1 cellular context compared by ENCODE assay signal in genomic region chr5:75510836-75511434, GRCh38.
TF ChIP-seq lines count a peak whose summit lies in the region.

No MANE protein-coding gene starts in this region.

TF ChIP-seq in HepG2, 621 proteins besides CTCF, POLR2A, EP300 and RAD21 (continues in another document):
- TF ChIP-seq ZNF770 (CRISPR knock-in tag; IDR thresholded peaks at IDR 0.05) = no peak; the same call in 1 of the 2 replicates
- TF ChIP-seq ZNF232 (CRISPR knock-in tag; IDR thresholded peaks at IDR 0.05; ENCODE audit: borderline replicate concordance) = peak; percentile 14; the same call in 1 of the 2 replicates
- no peak for TF ChIP-seq ZNF276 (CRISPR knock-in tag; IDR thresholded peaks at IDR 0.05; ENCODE audit: low read depth)
- TF ChIP-seq MTA1 (CRISPR knock-in tag; IDR thresholded peaks at IDR 0.05; ENCODE audit: borderline replicate concordance) = peak; percentile 64; the same call in 1 of the 2 replicates
- peak; percentile 55; the same call in 1 of the 2 replicates for TF ChIP-seq ZBTB7A (CRISPR knock-in tag; IDR thresholded peaks at IDR 0.05)
- peak; percentile 33 for TF ChIP-seq HOXA3 (CRISPR knock-in tag; IDR thresholded peaks at IDR 0.05)
- TF ChIP-seq KAT7 (CRISPR knock-in tag; IDR thresholded peaks at IDR 0.05; ENCODE audit: borderline replicate concordance) = 0 out of 2 replicates have a peak, but pooled peaks have one; percentile 6
- 0 out of 2 replicates have a peak, but pooled peaks have one; percentile 51 for TF ChIP-seq BHLHE40 (IDR thresholded peaks at IDR 0.05; ENCODE audit: low read length)
- no peak for TF ChIP-seq PRDM10 (CRISPR knock-in tag; IDR thresholded peaks at IDR 0.05; ENCODE audit: low read depth)
- TF ChIP-seq ZNF704 (CRISPR knock-in tag; IDR thresholded peaks at IDR 0.05; ENCODE audit: borderline replicate concordance) = peak; percentile 30; the same call in 1 of the 2 replicates
- TF ChIP-seq HNRNPLL (IDR thresholded peaks at IDR 0.05; ENCODE audit: low read depth, low read length, poor library complexity, severe bottlenecking) = peak; percentile 27
- TF ChIP-seq ZNF614 (CRISPR knock-in tag; IDR thresholded peaks at IDR 0.05; ENCODE audit: borderline replicate concordance) = 0 out of 2 replicates have a peak, but pooled peaks have one; percentile 10
- no peak for TF ChIP-seq MXD4 (CRISPR knock-in tag; IDR thresholded peaks at IDR 0.05)
- TF ChIP-seq SIN3A (IDR thresholded peaks at IDR 0.05; ENCODE audit: borderline replicate concordance, low read depth, low read length) = no peak
- no peak for TF ChIP-seq NFE2L2 (IDR thresholded peaks at IDR 0.05; ENCODE audit: low read length)
- peak; percentile 3; the same call in 1 of the 2 replicates for TF ChIP-seq HDAC1 (CRISPR knock-in tag; IDR thresholded peaks at IDR 0.05)
- TF ChIP-seq GMEB1 (CRISPR knock-in tag; IDR thresholded peaks at IDR 0.05; ENCODE audit: borderline replicate concordance) = no peak
- TF ChIP-seq FOXC1 (CRISPR knock-in tag; IDR thresholded peaks at IDR 0.05; ENCODE audit: borderline replicate concordance) = peak; percentile 56; the same call in 1 of the 2 replicates
- TF ChIP-seq SALL2 (CRISPR knock-in tag; IDR thresholded peaks at IDR 0.05) = 0 out of 2 replicates have a peak, but pooled peaks have one; percentile 28
- TF ChIP-seq ZNF136 (CRISPR knock-in tag; IDR thresholded peaks at IDR 0.05; ENCODE audit: low read depth) = 0 out of 2 replicates have a peak, but pooled peaks have one; percentile 77
- no peak; the same call in 1 of the 2 replicates for TF ChIP-seq BCL6 (CRISPR knock-in tag; IDR thresholded peaks at IDR 0.05)
- TF ChIP-seq STAG1 (CRISPR knock-in tag; IDR thresholded peaks at IDR 0.05) = peak; percentile 6; the same call in 1 of the 2 replicates
- TF ChIP-seq MXD1 (CRISPR knock-in tag; IDR thresholded peaks at IDR 0.05) = peak; percentile 57; the same call in 1 of the 2 replicates
- TF ChIP-seq NFE2 (CRISPR knock-in tag; IDR thresholded peaks at IDR 0.05) = no peak
- TF ChIP-seq BCL3 (CRISPR knock-in tag; IDR thresholded peaks at IDR 0.05) = no peak; the same call in 1 of the 2 replicates
- TF ChIP-seq FOXJ3 (CRISPR knock-in tag; IDR thresholded peaks at IDR 0.05; ENCODE audit: borderline replicate concordance) = peak; percentile 32; the same call in 1 of the 2 replicates
- peak; percentile 64; the same call in 1 of the 2 replicates for TF ChIP-seq ZNF891 (CRISPR knock-in tag; IDR thresholded peaks at IDR 0.05)
- TF ChIP-seq ZNF343 (CRISPR knock-in tag; IDR thresholded peaks at IDR 0.05) = 0 out of 2 replicates have a peak, but pooled peaks have one; percentile 59
- peak; percentile 76; the same call in 1 of the 2 replicates for TF ChIP-seq CCDC6 (CRISPR knock-in tag; IDR thresholded peaks at IDR 0.05)
- TF ChIP-seq NONO (IDR thresholded peaks at IDR 0.05) = no peak
- TF ChIP-seq NONO (CRISPR knock-in tag; conservative IDR thresholded peaks at IDR 0.05) = no peak
- TF ChIP-seq TEAD2 (CRISPR knock-in tag; IDR thresholded peaks at IDR 0.05) = no peak
- TF ChIP-seq BORCS8-MEF2B (CRISPR knock-in tag; IDR thresholded peaks at IDR 0.05) = peak; percentile 73; the same call in 1 of the 2 replicates
- no peak; the same call in 1 of the 2 replicates for TF ChIP-seq NR2C2 (CRISPR knock-in tag; IDR thresholded peaks at IDR 0.05; ENCODE audit: borderline replicate concordance)
- peak; percentile 64; the same call in 1 of the 2 replicates for TF ChIP-seq TFDP1 (CRISPR knock-in tag; IDR thresholded peaks at IDR 0.05; ENCODE audit: borderline replicate concordance)
- TF ChIP-seq CREBL2 (CRISPR knock-in tag; IDR thresholded peaks at IDR 0.05; ENCODE audit: borderline replicate concordance) = peak; percentile 92; the same call in 1 of the 2 replicates
- TF ChIP-seq ZNF883 (CRISPR knock-in tag; IDR thresholded peaks at IDR 0.05; ENCODE audit: not compliant biosample characterization) = peak; percentile 85
- TF ChIP-seq ZNF687 (CRISPR knock-in tag; IDR thresholded peaks at IDR 0.05) = peak; percentile 75
- TF ChIP-seq ZNF382 (CRISPR knock-in tag; IDR thresholded peaks at IDR 0.05; ENCODE audit: borderline replicate concordance) = no peak
- TF ChIP-seq DMAP1 (CRISPR knock-in tag; IDR thresholded peaks at IDR 0.05) = 0 out of 2 replicates have a peak, but pooled peaks have one; percentile 8
- 0 out of 2 replicates have a peak, but pooled peaks have one; percentile 40 for TF ChIP-seq ZNF225 (CRISPR knock-in tag; IDR thresholded peaks at IDR 0.05)
- TF ChIP-seq ZNF792 (CRISPR knock-in tag; IDR thresholded peaks at IDR 0.05) = no peak
- peak; percentile 43 for TF ChIP-seq AGO2 (optimal IDR thresholded peaks at IDR 0.05; ENCODE audit: low read depth, low read length)
- 0 out of 2 replicates have a peak, but pooled peaks have one; percentile 79 for TF ChIP-seq ZNF572 (CRISPR knock-in tag; IDR thresholded peaks at IDR 0.05)
- TF ChIP-seq TAF15 (IDR thresholded peaks at IDR 0.05; ENCODE audit: low read depth, low read length, poor library complexity, severe bottlenecking) = no peak
- TF ChIP-seq BRD4 (CRISPR knock-in tag; IDR thresholded peaks at IDR 0.05) = 0 out of 2 replicates have a peak, but pooled peaks have one; percentile 37
